Comparison of ENCODE assay signal across 15 cellular contexts in genomic region chr5:93649234-93649900, GRCh38.
A peak's percentile ranks its signal among the peaks of the same experiment; 100 is the strongest.
DNase-seq lines count a peak whose midpoint lies in the region; TF ChIP-seq lines count a peak whose summit lies in the region.
"Had no signal": no experiment of that assay in that cellular context is flagged by ENCODE, and none has a peak within 500 bp of the region (broad histone marks: within the 10 kb centered on the region; RNA-seq: fewer than 3 reads in every experiment).

No MANE protein-coding gene starts in this region.

- H3K4me1 ChIP-seq in MM.1S (ENCODE audit: low read length) (peaks cover 12% of the 10 kb centered on the region), breast epithelium (no peaks in the 10 kb centered on the region)
- H3K4me1 ChIP-seq: psoas muscle, tibial artery had no signal

- H3F3A ChIP-seq in MM.1S (ENCODE audit: insufficient read depth, low read length), result no peaks in the 10 kb centered on the region

- H3K27me3 ChIP-seq in MM.1S (replicated peaks; ENCODE audit: insufficient read depth, low read length), result no peaks in the 10 kb centered on the region
- H3K27me3 ChIP-seq in WERI-Rb-1 (ENCODE audit: insufficient read depth, low read depth, severe bottlenecking), result no peaks in the 10 kb centered on the region
- no peaks in the 10 kb centered on the region for H3K27me3 ChIP-seq in breast epithelium
- H3K27me3 ChIP-seq: cardiac muscle cell, neutrophil, tibial artery had no signal

- intact Hi-C loops in breast epithelium (cut with DNase I; ENCODE audit: low total_unique reads), result no loop called here

- no peak overlapping the region for H2AFZ ChIP-seq in MM.1S (ENCODE audit: low read length)

- no peaks in the 10 kb centered on the region for H3K79me2 ChIP-seq in MM.1S (ENCODE audit: low read length)

- no peak overlapping the region for H3K27ac ChIP-seq in MM.1S (ENCODE audit: low read length)
- no peak overlapping the region for H3K27ac ChIP-seq in WERI-Rb-1
- H3K27ac ChIP-seq in breast epithelium, result no peak overlapping the region
- H3K27ac ChIP-seq: cardiac muscle cell, neutrophil, psoas muscle, tibial artery had no signal

- H3K9me2 ChIP-seq in MM.1S (replicated peaks; ENCODE audit: insufficient read depth, low read length), result no peaks in the 10 kb centered on the region

- H3K36me3 ChIP-seq in MM.1S (replicated peaks; ENCODE audit: insufficient read depth, low read length) (no peaks in the 10 kb centered on the region), WERI-Rb-1 (no peaks in the 10 kb centered on the region), breast epithelium (no peaks in the 10 kb centered on the region)
- H3K36me3 ChIP-seq: cardiac muscle cell, neutrophil, tibial artery had no signal

- no peak overlapping the region for H3K9ac ChIP-seq in MM.1S (ENCODE audit: low read length)

- H3K4me3 ChIP-seq in MM.1S (ENCODE audit: low read length) (no peak overlapping the region), WERI-Rb-1 (ENCODE audit: low read depth, low read length) (no peak overlapping the region), breast epithelium (no peak overlapping the region)
- H3K4me3 ChIP-seq: cardiac muscle cell, psoas muscle, tibial artery had no signal

- no peaks in the 10 kb centered on the region for H3K9me3 ChIP-seq in MM.1S (replicated peaks; ENCODE audit: insufficient read depth, low read length)
- H3K9me3 ChIP-seq in WERI-Rb-1 (ENCODE audit: severe bottlenecking), result no peaks in the 10 kb centered on the region
- no peaks in the 10 kb centered on the region for H3K9me3 ChIP-seq in breast epithelium
- H3K9me3 ChIP-seq: neutrophil, psoas muscle, tibial artery had no signal

- in situ Hi-C loops in G401 (cut with HindIII; ENCODE audit: low sequenced_read_pairs), result no loop called here

- peak; percentile 66 for DNase-seq in G401 (ENCODE audit: low spot score)
- DNase-seq in MM.1S, result no peak
- DNase-seq in WERI-Rb-1, result peak; percentile 18
- DNase-seq in myocyte (ENCODE audit: low read depth), result peak; percentile 13
- DNase-seq in epidermal melanocyte (ENCODE audit: insufficient read length, low spot score), result no peak
- DNase-seq in NCI-H2107 (lab: John Stamatoyannopoulos, UW), result no peak
- no peak for DNase-seq in breast epithelium (ENCODE audit: low spot score in 2 of 2)
- DNase-seq: Kasumi-1; NCI-H1092 treated with DMSO at 0.1 percent for 48 hours; NCI-H1930; psoas muscle; stimulated activated naive CD8-positive, alpha-beta T cell treated with anti-CD3 and anti-CD28 coated beads, Interleukin-15, amount 100 ng/mL, for 72 hours; tibial artery had no signal

- no peak for TF ChIP-seq CTCF in MM.1S (IDR thresholded peaks at IDR 0.05; ENCODE audit: low read length)
- TF ChIP-seq CTCF in WERI-Rb-1 (IDR thresholded peaks at IDR 0.05; ENCODE audit: low read depth, low read length), result no peak
- no peak for TF ChIP-seq CTCF in breast epithelium (IDR thresholded peaks at IDR 0.05)

- H4K20me1 ChIP-seq in MM.1S (ENCODE audit: insufficient read depth, low read length), result no peaks in the 10 kb centered on the region

- peak overlapping the region; percentile 23; the same call in 1 of the 2 replicates for H3K4me2 ChIP-seq in MM.1S (ENCODE audit: low read depth, low read length)

- no peak for TF ChIP-seq POLR2A in breast epithelium (IDR thresholded peaks at IDR 0.05)

Comparison
In these comparisons a context has a peak if more than half of its experiments do, and no peak if none do; other contexts are left out.
1. DNase-seq: peak in G401 (single experiment), WERI-Rb-1 (single experiment) and myocyte (single experiment); none in MM.1S (single experiment), epidermal melanocyte (single experiment), NCI-H2107 (single experiment) and breast epithelium (0 of 2).